ENCODE assay signal across 8 cellular contexts in the genomic region with DNA sequence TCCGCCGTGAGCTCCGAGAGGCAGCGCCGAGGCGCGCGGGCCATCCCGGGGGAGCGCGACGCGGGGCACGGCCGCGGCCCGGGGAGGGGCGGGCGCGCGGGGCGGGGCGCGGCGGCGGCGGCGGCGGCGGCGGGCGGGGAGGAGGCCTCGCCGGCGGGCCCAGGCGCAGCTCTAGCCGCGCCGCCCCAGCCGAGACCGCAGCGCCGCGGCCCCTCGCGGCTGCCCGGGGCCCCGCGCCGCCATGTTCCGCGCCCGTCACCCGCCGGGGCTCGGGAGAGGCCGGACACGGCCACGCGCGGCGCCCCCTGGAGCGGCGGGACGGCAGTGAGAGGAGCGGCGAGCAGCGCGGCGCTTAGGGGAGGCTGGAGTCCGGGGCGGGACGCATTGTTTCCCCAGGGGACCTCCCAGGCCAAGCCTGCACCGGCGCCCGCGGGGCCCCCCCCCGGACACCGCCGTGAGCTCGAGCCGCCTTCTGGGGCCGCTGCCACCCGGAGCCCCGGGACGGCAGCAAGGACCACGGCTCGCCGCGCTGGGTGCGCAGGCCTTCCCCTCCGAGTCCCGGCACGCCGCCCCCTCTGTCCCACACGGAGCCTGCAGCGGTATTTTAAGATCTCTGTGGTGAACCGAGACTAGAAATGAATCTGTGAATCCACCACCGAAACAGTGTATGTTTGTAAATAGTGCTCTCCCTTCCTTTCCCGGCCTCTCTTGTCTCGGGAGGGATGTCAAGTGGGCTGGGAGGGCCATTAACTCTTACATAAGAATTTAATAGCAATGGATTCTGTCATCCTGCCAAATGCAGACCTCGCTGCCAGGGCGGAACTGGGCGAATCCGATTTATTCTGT. TPM values are rescaled to one million over a fixed set of nuclear protein-coding genes. Genes with fewer than 3 reads are reported as not detected.
A peak's percentile ranks its signal among the peaks of the same experiment; 100 is the strongest.
DNase-seq lines count a peak whose midpoint lies in the region; ATAC-seq and TF ChIP-seq lines count a peak whose summit lies in the region.

A gene (minus strand): TSS at position 60 of the 846 bp plus-strand sequence. CDS start 172 bp downstream, outside the sequence.

- H3K4me3 Mint-ChIP-seq in activated naive CD8-positive, alpha-beta T cell treated with anti-CD3 and anti-CD28 coated beads, Interleukin-2, amount 10 ng/mL, durations not matched to agents 7 days and 5 days, result peak within 1 kb of the TSS; percentile 83

- WGBS in aorta, 2 donors, result 0 to 1% methylated on average over 37 to 105 of the region's 105 CpGs

- H3K27me3 Mint-ChIP-seq in activated naive CD8-positive, alpha-beta T cell treated with anti-CD3 and anti-CD28 coated beads, Interleukin-2, amount 10 ng/mL, durations not matched to agents 7 days and 5 days, result peaks cover 55% of the 10 kb centered on the region

- DNase-seq in DMS53 (lab: John Stamatoyannopoulos, UW) (peak; percentile 82), HT-29 (ENCODE audit: low spot score) (peak; percentile 72), head of caudate nucleus (peak; percentile 49 to 89 (median 74)), aorta (peak; percentile 80 to 90)
- peak; percentile 58 for DNase-seq in activated naive CD8-positive, alpha-beta T cell treated with anti-CD3 and anti-CD28 coated beads, Interleukin-2, amount 10 ng/mL, durations not matched to agents 7 days and 5 days

- H3K79me2 ChIP-seq in OCI-LY3 (ENCODE audit: low read length), result no peaks in the 10 kb centered on the region

- H3K27ac Mint-ChIP-seq in activated naive CD8-positive, alpha-beta T cell treated with anti-CD3 and anti-CD28 coated beads, Interleukin-2, amount 10 ng/mL, durations not matched to agents 7 days and 5 days, result no peak within 1 kb of the TSS

- 0 out of 2 replicates have a peak within 1 kb of the TSS, but pooled peaks have one; percentile 42 for H2AFZ ChIP-seq in OCI-LY3 (ENCODE audit: low read depth, low read length)

- H3K27me3 ChIP-seq in OCI-LY3 (ENCODE audit: low read depth, low read length), result peaks cover 60% of the 10 kb centered on the region
- no peaks in the 10 kb centered on the region for H3K27me3 ChIP-seq in neutrophil
- no peaks in the 10 kb centered on the region for H3K27me3 ChIP-seq in aorta (ENCODE audit: control insufficient read depth in 1 of 2, insufficient read depth in 2 of 2, low read length in 1 of 2)

- no peaks in the 10 kb centered on the region for H3K9me3 ChIP-seq in OCI-LY3 (ENCODE audit: insufficient read depth, low read length)
- H3K9me3 ChIP-seq in neutrophil, result no peaks in the 10 kb centered on the region
- H3K9me3 ChIP-seq in aorta (ENCODE audit: control insufficient read depth, low read length), result no peaks in the 10 kb centered on the region

- no peaks in the 10 kb centered on the region for H3K36me3 ChIP-seq in OCI-LY3 (replicated peaks; ENCODE audit: low read depth, low read length)
- no peaks in the 10 kb centered on the region for H3K36me3 ChIP-seq in neutrophil
- H3K36me3 ChIP-seq in aorta (ENCODE audit: control insufficient read depth in 1 of 2, insufficient read depth in 2 of 2, low read length in 1 of 2), result no peaks in the 10 kb centered on the region

- peak within 1 kb of the TSS; percentile 85 for H3K4me3 ChIP-seq in OCI-LY3 (ENCODE audit: low read length)
- H3K4me3 ChIP-seq in neutrophil (ENCODE audit: low read depth in 1 of 2, low read length in 1 of 2), result peak within 1 kb of the TSS; percentile 60 to 72
- peak within 1 kb of the TSS; percentile 72 to 86 for H3K4me3 ChIP-seq in aorta (ENCODE audit: low read length in 2 of 2)

- POLR2A ChIA-PET in activated naive CD8-positive, alpha-beta T cell treated with anti-CD3 and anti-CD28 coated beads, Interleukin-2, amount 10 ng/mL, durations not matched to agents 7 days and 5 days (lab: Charles Lee), result no interaction called here

- ATAC-seq in GM21515 (IDR thresholded peaks at IDR 0.05; ENCODE audit: unreplicated experiment), result peak; percentile 81
- ATAC-seq in activated naive CD8-positive, alpha-beta T cell treated with anti-CD3 and anti-CD28 coated beads, Interleukin-2, amount 10 ng/mL, durations not matched to agents 7 days and 5 days (ENCODE audit: low read depth), result peak; percentile 66
- ATAC-seq in aorta (ENCODE audit: low FRiP score), result peak; percentile 83

- peaks cover 7% of the 10 kb centered on the region for H3K4me1 Mint-ChIP-seq in activated naive CD8-positive, alpha-beta T cell treated with anti-CD3 and anti-CD28 coated beads, Interleukin-2, amount 10 ng/mL, durations not matched to agents 7 days and 5 days

- H3K36me3 Mint-ChIP-seq in activated naive CD8-positive, alpha-beta T cell treated with anti-CD3 and anti-CD28 coated beads, Interleukin-2, amount 10 ng/mL, durations not matched to agents 7 days and 5 days, result no peaks in the 10 kb centered on the region

- peak within 1 kb of the TSS; percentile 99 for H3K4me2 ChIP-seq in OCI-LY3 (ENCODE audit: low read length)

- intact Hi-C loops in head of caudate nucleus (cut with DNase I), result loop anchor here (5.0 to 10.0 kb wide), 5 partner anchors 120 to 283 kb away; a partner anchor contains a TSS
- intact Hi-C loops in aorta (cut with DNase I), result loop anchor here (2.0 to 5.0 kb wide), 5 partner anchors 55 to 140 kb away; a partner anchor contains a TSS

- peaks cover 5% of the 10 kb centered on the region for H4K20me1 ChIP-seq in OCI-LY3 (ENCODE audit: insufficient read depth, low read length)

- H3K27ac ChIP-seq in OCI-LY3 (ENCODE audit: low read length), result no peak within 1 kb of the TSS
- peak within 1 kb of the TSS; percentile 95 for H3K27ac ChIP-seq in neutrophil
- H3K27ac ChIP-seq in aorta (ENCODE audit: low read depth in 1 of 2, low read length in 2 of 2), result peak within 1 kb of the TSS; percentile 82 to 98

- no peaks in the 10 kb centered on the region for H3K9me3 Mint-ChIP-seq in activated naive CD8-positive, alpha-beta T cell treated with anti-CD3 and anti-CD28 coated beads, Interleukin-2, amount 10 ng/mL, durations not matched to agents 7 days and 5 days

- peak; percentile 9; the same call in 1 of the 2 replicates for TF ChIP-seq CTCF in OCI-LY3 (IDR thresholded peaks at IDR 0.05; ENCODE audit: low read depth, low read length)
- TF ChIP-seq CTCF in neutrophil (IDR thresholded peaks at IDR 0.05), result peak; percentile 43

- H3K4me1 ChIP-seq in OCI-LY3 (ENCODE audit: low read length) (peaks cover 22% of the 10 kb centered on the region), neutrophil (ENCODE audit: control insufficient read depth in 1 of 2, insufficient read depth in 1 of 2, low read depth in 1 of 2, low read length in 1 of 2) (peaks cover 53 to 70% of the 10 kb centered on the region in 2 experiments), aorta (ENCODE audit: control insufficient read depth in 1 of 2, insufficient read depth in 2 of 2, low read length in 2 of 2) (no peaks in the 10 kb centered on the region)

- peak within 1 kb of the TSS; percentile 50 for H3K9ac ChIP-seq in OCI-LY3 (ENCODE audit: low read length)

RNA-seq across cellular contexts. Expression of the gene that starts here (rescaled TPM):
- total RNA-seq in HT-29 (2014; rRNA removed; shearing (Covaris generic)), result 20.4 and 24.4 TPM in 2 replicates
- under 1 TPM; 0.30 to 0.54 TPM for total RNA-seq in activated naive CD8-positive, alpha-beta T cell treated with anti-CD3 and anti-CD28 coated beads, Interleukin-2, amount 10 ng/mL, durations not matched to agents 7 days and 5 days
- total RNA-seq in aorta, result 100 to 1,000 TPM in 1 of 2 donors, 10 to 100 TPM in 1; 89.2 to 109 TPM
- 10 to 100 TPM; 52.6 to 56.1 TPM for polyA plus RNA-seq in aorta

Comparison
In these comparisons a context has a peak if more than half of its experiments do, and no peak if none do; other contexts are left out.
1. RNA of the gene that starts here (total RNA-seq): 89.2 to 109 TPM in aorta and 20.4 to 24.4 TPM in HT-29; 0.30 to 0.54 TPM in activated naive CD8-positive, alpha-beta T cell treated with anti-CD3 and anti-CD28 coated beads, Interleukin-2, amount 10 ng/mL, durations not matched to agents 7 days and 5 days; every median in the first group is over 10 times any median in the second.
2. Peak in DNase-seq and ATAC-seq in activated naive CD8-positive, alpha-beta T cell treated with anti-CD3 and anti-CD28 coated beads, Interleukin-2, amount 10 ng/mL, durations not matched to agents 7 days and 5 days; RNA of the gene not detected or under 1 TPM.
3. Peak in every context shown above with its lines, with median percentiles within 50 percentile points of each other: DNase-seq, ATAC-seq and H3K4me3 ChIP-seq.